ENCODE assay signal across 18 cellular contexts in genomic region chr14:68222726-68223125, GRCh38.
DNase-seq lines count a peak whose midpoint lies in the region; ATAC-seq, FAIRE-seq and TF ChIP-seq lines count a peak whose summit lies in the region.
"Had no signal": no experiment of that assay in that cellular context is flagged by ENCODE, and none has a peak within 500 bp of the region (broad histone marks: within the 10 kb centered on the region; RNA-seq: fewer than 3 reads in every experiment).

No MANE protein-coding gene starts in this region.

- H3K4me1 ChIP-seq in IMR-90 (ENCODE audit: control insufficient read depth, insufficient read depth, low read length) (no peaks in the 10 kb centered on the region), H1 (replicated peaks in 1 of 4; ENCODE audit: control insufficient read depth in 3 of 4, insufficient read depth in 4 of 4, low read length in 3 of 4) (peaks cover 0 to 8% (median 2%) of the 10 kb centered on the region in 4 experiments; a peak in 3 of 7 replicates), uterus (no peaks in the 10 kb centered on the region), right cardiac atrium (ENCODE audit: control insufficient read depth, insufficient read depth, low read length) (no peaks in the 10 kb centered on the region)
- H3K4me1 ChIP-seq: BLaER1 had no signal

- TF ChIP-seq POLR2A in IMR-90 (IDR thresholded peaks at IDR 0.05; ENCODE audit: low read depth, low read length) (no peak), H1 (IDR thresholded peaks at IDR 0.05; ENCODE audit: control extremely low read depth in 1 of 2, low read depth in 2 of 2, low read length in 2 of 2) (no peak), uterus (IDR thresholded peaks at IDR 0.05) (no peak), GM12891 (IDR thresholded peaks at IDR 0.05; ENCODE audit: low read depth, low read length) (no peak)

- DNase-seq in IMR-90 (no peak), H1 (ENCODE audit: low read depth in 1 of 2, low spot score in 2 of 2) (no peak), nephron progenitor cell (no peak), uterus (no peak), NOMO-1 (lab: John Stamatoyannopoulos, UW; ENCODE audit: unreplicated experiment in 2 of 2) (no peak), right cardiac atrium (no peak), GM12891 (ENCODE audit: insufficient read length, low spot score) (no peak)
- DNase-seq: Caco-2; CD4-positive, CD25-positive, alpha-beta regulatory T cell; CD8-positive, alpha-beta T cell; DMS153; DND-41; GOT3; H7 had no signal

- H3K27me3 ChIP-seq in IMR-90 (ENCODE audit: control insufficient read depth, insufficient read depth, low read length) (no peaks in the 10 kb centered on the region), H1 (replicated peaks in 1 of 4; ENCODE audit: control insufficient read depth in 3 of 4, extremely low read depth in 1 of 4, insufficient read depth in 3 of 4, low read length in 3 of 4) (no peaks in the 10 kb centered on the region), uterus (no peaks in the 10 kb centered on the region), right cardiac atrium (ENCODE audit: control insufficient read depth, insufficient read depth) (no peaks in the 10 kb centered on the region)
- H3K27me3 ChIP-seq: BLaER1 had no signal

- H2BK20ac ChIP-seq in IMR-90 (ENCODE audit: low read depth, low read length) (no peak overlapping the region), H1 (ENCODE audit: low read length) (no peak overlapping the region)

- no peak overlapping the region for H3K4me2 ChIP-seq in IMR-90 (ENCODE audit: low read depth, low read length)
- H3K4me2 ChIP-seq in H1 (ENCODE audit: insufficient read depth in 1 of 2, low read depth in 2 of 2, low read length in 2 of 2) = no peak overlapping the region
- H3K4me2 ChIP-seq: BLaER1 had no signal

- in situ Hi-C loops in IMR-90 (cut with MboI; ENCODE audit: low sequenced_read_pairs) = no loop called here

- H3K56ac ChIP-seq in IMR-90 (ENCODE audit: extremely low read depth, insufficient read depth, low read length) (no peak overlapping the region), H1 (replicated peaks; ENCODE audit: insufficient read length, low read depth, low read length) (no peak overlapping the region)

- H3K79me2 ChIP-seq in H1 (ENCODE audit: control insufficient read depth in 1 of 2, insufficient read depth in 2 of 2, low read length in 2 of 2) = no peaks in the 10 kb centered on the region

- no peak for TF ChIP-seq RAD21 in IMR-90 (IDR thresholded peaks at IDR 0.05; ENCODE audit: low read length)
- TF ChIP-seq RAD21 in H1 (IDR thresholded peaks at IDR 0.05 in 1 of 2, conservative IDR thresholded peaks at IDR 0.05 in 1 of 2; ENCODE audit: low read depth in 2 of 2, low read length in 2 of 2) = no peak

- no peak overlapping the region for H4K8ac ChIP-seq in IMR-90 (ENCODE audit: low read depth in 2 of 2, low read length in 2 of 2)
- H4K8ac ChIP-seq in H1 (ENCODE audit: extremely low read depth, insufficient read depth, low read length) = no peak overlapping the region

- H2BK12ac ChIP-seq in H1 (ENCODE audit: low read depth, low read length) = no peak overlapping the region; the same call in 1 of the 2 replicates

- H3K79me1 ChIP-seq in IMR-90 (ENCODE audit: low read depth in 1 of 2, low read length in 2 of 2) = no peaks in the 10 kb centered on the region
- H3K79me1 ChIP-seq in H1 (ENCODE audit: low read depth, low read length) = no peaks in the 10 kb centered on the region

- ATAC-seq in IMR-90 (ENCODE audit: low read depth) = no peak
- ATAC-seq in right cardiac atrium = no peak
- ATAC-seq in HG02571 (IDR thresholded peaks at IDR 0.05; ENCODE audit: unreplicated experiment) = no peak
- ATAC-seq: CD8-positive, alpha-beta T cell; HCT116 had no signal

- H4K20me1 ChIP-seq in IMR-90 (ENCODE audit: insufficient read depth, low read length) = no peaks in the 10 kb centered on the region
- H4K20me1 ChIP-seq in H1 (replicated peaks in 1 of 2; ENCODE audit: control insufficient read depth in 1 of 2, insufficient read depth in 2 of 2, low read length in 2 of 2) = no peaks in the 10 kb centered on the region
- H4K20me1 ChIP-seq: BLaER1 had no signal

- 0 out of 3 replicates have a peak overlapping the region, but pooled peaks have one; percentile 46 for H2BK15ac ChIP-seq in IMR-90 (ENCODE audit: low read depth, low read length)
- no peak overlapping the region for H2BK15ac ChIP-seq in H1 (ENCODE audit: low read length)

- dilution Hi-C loops in IMR-90 (cut with HindIII; ENCODE audit: low sequenced_read_pairs, unreplicated experiment) = no loop called here

- no peak overlapping the region for H3K23ac ChIP-seq in IMR-90 (ENCODE audit: low read depth, low read length)
- H3K23ac ChIP-seq in H1 (ENCODE audit: insufficient read length) = no peak overlapping the region

- peaks cover 24% of the 10 kb centered on the region for H3K9me3 Mint-ChIP-seq in nephron progenitor cell

- WGBS in IMR-90 (ENCODE audit: extremely low coverage in 2 of 2, insufficient read length in 1 of 2), 2 experiments = 40% methylated on average over 1 of the region's 3 CpGs; no CpG with 5 or more reads in 1 of the 2 experiments
- WGBS in H1 (ENCODE audit: extremely low coverage in 1 of 2, insufficient coverage in 1 of 2, insufficient read length in 1 of 2, insufficient replicate concordance in 2 of 2, low coverage in 1 of 2, low lambda C conversion rate in 2 of 2, missing lambda C conversion rate in 1 of 2), 2 experiments = 93% methylated on average over 3 of the region's 3 CpGs; no CpG with 5 or more reads in 1 of the 2 experiments
- 93% methylated on average over 3 of the region's 3 CpGs for WGBS in right cardiac atrium

- no peak overlapping the region for H3K4me3 ChIP-seq in IMR-90 (ENCODE audit: insufficient read depth, low read depth, low read length)
- H3K4me3 ChIP-seq in H1 (ENCODE audit: extremely low read depth in 1 of 4, insufficient read depth in 2 of 4, low read depth in 3 of 4, low read length in 4 of 4) = no peak overlapping the region
- no peak overlapping the region for H3K4me3 ChIP-seq in uterus
- H3K4me3 ChIP-seq in right cardiac atrium (ENCODE audit: low read length) = no peak overlapping the region
- H3K4me3 ChIP-seq: BLaER1 had no signal

- H2BK120ac ChIP-seq in IMR-90 (ENCODE audit: low read depth, low read length) (no peak overlapping the region), H1 (replicated peaks; ENCODE audit: low read depth, low read length) (no peak overlapping the region)

- intact Hi-C loops in IMR-90 (cut with micrococcal nuclease) (no loop called here), uterus (cut with DNase I; ENCODE audit: low total_unique reads) (no loop called here), right cardiac atrium (cut with DNase I) (no loop called here)

- H3K27me3 Mint-ChIP-seq in nephron progenitor cell (ENCODE audit: low read depth, poor library complexity) = no peaks in the 10 kb centered on the region
- H3K27me3 Mint-ChIP-seq: CD4-positive, CD25-positive, alpha-beta regulatory T cell had no signal

- H3K4ac ChIP-seq in IMR-90 (ENCODE audit: low read depth, low read length) (no peak overlapping the region), H1 (replicated peaks; ENCODE audit: insufficient read length, low read depth, low read length) (no peak overlapping the region)

- no peaks in the 10 kb centered on the region for H3K9me3 ChIP-seq in IMR-90 (ENCODE audit: control insufficient read depth, insufficient read depth, low read length)
- H3K9me3 ChIP-seq in H1 (ENCODE audit: insufficient read depth in 2 of 2, low read depth in 1 of 2, low read length in 1 of 2) = peaks cover 0 to 4% of the 10 kb centered on the region in 2 experiments; a peak in 1 of 4 replicates
- H3K9me3 ChIP-seq in uterus = no peaks in the 10 kb centered on the region
- H3K9me3 ChIP-seq in right cardiac atrium (ENCODE audit: control insufficient read depth, low read length) = no peaks in the 10 kb centered on the region
- H3K9me3 ChIP-seq: BLaER1, Caco-2 had no signal

- H4K5ac ChIP-seq in IMR-90 (ENCODE audit: low read depth, low read length) (no peak overlapping the region), H1 (ENCODE audit: insufficient read length, low read depth, low read length) (no peak overlapping the region)

- no peaks in the 10 kb centered on the region for H3K9me1 ChIP-seq in IMR-90 (ENCODE audit: insufficient read depth, low read length)

- H3K27ac ChIP-seq in IMR-90 (ENCODE audit: insufficient read depth, low read length) (no peak overlapping the region), H1 (ENCODE audit: low read depth, low read length) (no peak overlapping the region), uterus (peak overlapping the region; percentile 41 to 42), right cardiac atrium (ENCODE audit: low read length) (no peak overlapping the region)
- H3K27ac ChIP-seq: BLaER1, C4-2B had no signal

- no peak overlapping the region for H3K9ac ChIP-seq in IMR-90 (ENCODE audit: low read depth, low read length)
- no peak overlapping the region for H3K9ac ChIP-seq in H1 (replicated peaks in 1 of 4; ENCODE audit: extremely low read depth in 1 of 4, low read depth in 3 of 4, low read length in 3 of 4)
- H3K9ac ChIP-seq: BLaER1 had no signal

- H4K91ac ChIP-seq in IMR-90 (ENCODE audit: insufficient read depth, low read depth, low read length) (no peak overlapping the region), H1 (replicated peaks; ENCODE audit: insufficient read length, low read length) (peak overlapping the region; percentile 84)

- H3K27ac Mint-ChIP-seq in nephron progenitor cell = peak overlapping the region; percentile 51
- H3K27ac Mint-ChIP-seq: CD4-positive, CD25-positive, alpha-beta regulatory T cell; CD8-positive, alpha-beta T cell had no signal

- H3K14ac ChIP-seq in IMR-90 (replicated peaks; ENCODE audit: low read depth, low read length) = no peak overlapping the region
- H3K14ac ChIP-seq in H1 (ENCODE audit: insufficient read length) = no peak overlapping the region

- no peak overlapping the region for H3K4me3 Mint-ChIP-seq in nephron progenitor cell
- H3K4me3 Mint-ChIP-seq: CD4-positive, CD25-positive, alpha-beta regulatory T cell; CD8-positive, alpha-beta T cell had no signal

- CTCF ChIA-PET in IMR-90 (lab: Yijun Ruan, JAX) (interaction anchor here (1.0 kb wide), 1 partner anchor 28 kb away, joined by 3 read pairs; no protein-coding TSS in a partner anchor), H1 (lab: Charles Lee; ENCODE audit: partially characterized antibody) (interaction anchor here (0.8 to 1.5 kb wide), 4 partner anchors 12 to 212 kb away, joined by 3 to 4 read pairs (median 3); no protein-coding TSS in a partner anchor)

- POLR2A ChIA-PET in IMR-90 (lab: Charles Lee; ENCODE audit: unreplicated experiment) (no interaction called here), H1 (lab: Charles Lee; ENCODE audit: partially characterized antibody) (interaction anchor here (1.6 kb wide), 1 partner anchor 281 kb away, joined by 3 read pairs; no protein-coding TSS in a partner anchor)

- H3K18ac ChIP-seq in IMR-90 (ENCODE audit: low read depth, low read length) (no peak overlapping the region), H1 (ENCODE audit: extremely low read depth, low read length) (no peak overlapping the region)

- H2AFZ ChIP-seq in IMR-90 (replicated peaks; ENCODE audit: low read length, poor library complexity) (no peak overlapping the region), H1 (ENCODE audit: low read length) (no peak overlapping the region)

- TF ChIP-seq CTCF in IMR-90 (conservative IDR thresholded peaks at IDR 0.05; ENCODE audit: low read depth, low read length) (no peak), H1 (IDR thresholded peaks at IDR 0.05; ENCODE audit: control extremely low read depth in 1 of 3, insufficient read depth in 1 of 3, low read depth in 1 of 3, low read length in 3 of 3) (no peak), nephron progenitor cell (IDR thresholded peaks at IDR 0.05) (no peak), uterus (IDR thresholded peaks at IDR 0.05) (no peak)

- no peak overlapping the region for H2BK5ac ChIP-seq in IMR-90 (ENCODE audit: low read depth, low read length, poor library complexity, severe bottlenecking)
- H2BK5ac ChIP-seq in H1 (ENCODE audit: low read depth, low read length) = no peak overlapping the region

- no peak overlapping the region for H2AK9ac ChIP-seq in IMR-90 (replicated peaks; ENCODE audit: low read depth, low read length, poor library complexity)

- TF ChIP-seq EP300 in H1 (IDR thresholded peaks at IDR 0.05; ENCODE audit: borderline replicate concordance in 1 of 2, low read depth in 2 of 2, low read length in 2 of 2) = no peak

- FAIRE-seq in H1 (lab: Jason Lieb, UNC) (no peak), GM12891 (lab: Jason Lieb, UNC) (no peak)

- H3K36me3 ChIP-seq in IMR-90 (ENCODE audit: control insufficient read depth, insufficient read depth, low read length) (no peaks in the 10 kb centered on the region), H1 (ENCODE audit: control insufficient read depth in 2 of 4, insufficient read depth in 4 of 4, low read length in 3 of 4) (no peaks in the 10 kb centered on the region), uterus (no peaks in the 10 kb centered on the region)
- H3K36me3 ChIP-seq: BLaER1 had no signal

- no TSS peak for BruUV-seq in IMR-90 (replicated peaks; lab: Mats Ljungman, UMichigan)

- peaks cover 27% of the 10 kb centered on the region for H3K36me3 Mint-ChIP-seq in nephron progenitor cell (ENCODE audit: low read depth)
- H3K36me3 Mint-ChIP-seq: CD8-positive, alpha-beta T cell had no signal

- H3K23me2 ChIP-seq in H1 (ENCODE audit: low read depth, low read length) = no peaks in the 10 kb centered on the region

- H3K4me1 Mint-ChIP-seq in nephron progenitor cell = peaks cover 15% of the 10 kb centered on the region
- H3K4me1 Mint-ChIP-seq: CD4-positive, CD25-positive, alpha-beta regulatory T cell had no signal

- H2AK5ac ChIP-seq in IMR-90 (ENCODE audit: low read depth, low read length) = no peak overlapping the region
- no peak overlapping the region for H2AK5ac ChIP-seq in H1 (ENCODE audit: low read depth, low read length)

Comparison
In these comparisons a context has a peak if more than half of its experiments do, and no peak if none do; other contexts are left out.
1. H3K27ac ChIP-seq: peak in uterus (2 of 2); none in IMR-90 (single experiment), H1 (single experiment) and right cardiac atrium (single experiment).